10 cellular contexts compared by ENCODE assay signal in genomic region chr12:121767525-121768016, GRCh38. TPM values are rescaled to one million over a fixed set of nuclear protein-coding genes. Genes with fewer than 3 reads are reported as not detected.
A peak's percentile ranks its signal among the peaks of the same experiment; 100 is the strongest.
DNase-seq lines count a peak whose midpoint lies in the region; ATAC-seq and TF ChIP-seq lines count a peak whose summit lies in the region.
"Had no signal": no experiment of that assay in that cellular context is flagged by ENCODE, and none has a peak within 500 bp of the region (broad histone marks: within the 10 kb centered on the region; RNA-seq: fewer than 3 reads in every experiment).

No MANE protein-coding gene starts in this region.

- peaks cover 4% of the 10 kb centered on the region; the same call in 1 of the 2 replicates for H3K27me3 Mint-ChIP-seq in HFFc6 (ENCODE audit: insufficient read depth)
- H3K27me3 Mint-ChIP-seq in brain = peaks cover 3% of the 10 kb centered on the region

- H3K4me1 Mint-ChIP-seq in HFFc6 (ENCODE audit: low read depth) = peaks cover 34% of the 10 kb centered on the region
- peaks cover 56% of the 10 kb centered on the region for H3K4me1 Mint-ChIP-seq in brain

- H3K36me3 Mint-ChIP-seq in HFFc6 (ENCODE audit: low read depth) (no peaks in the 10 kb centered on the region; the same call in 1 of the 2 replicates), brain (peaks cover 4% of the 10 kb centered on the region)

- peak; percentile 31 for DNase-seq in HFFc6
- peak; percentile 39 for DNase-seq in inferior parietal cortex (ENCODE audit: extremely low spot score)
- DNase-seq in superior temporal gyrus (ENCODE audit: extremely low spot score) = peak; percentile 60
- DNase-seq: activated CD8-positive, alpha-beta memory T cell treated with anti-CD3 and anti-CD28 coated beads, Interleukin-2, amount 50 U/mL, for 4 hours; right lobe of liver had no signal

- no peak for TF ChIP-seq CTCF in HFFc6 (IDR thresholded peaks at IDR 0.05)
- no peak for TF ChIP-seq CTCF in brain (conservative IDR thresholded peaks at IDR 0.05)

- peak overlapping the region; percentile 84 for H3K27ac Mint-ChIP-seq in HFFc6
- peak overlapping the region; percentile 93 to 99 (median 98) for H3K27ac Mint-ChIP-seq in brain

- ATAC-seq in GM18511 (IDR thresholded peaks at IDR 0.05; ENCODE audit: unreplicated experiment) (no peak), GM19324 (IDR thresholded peaks at IDR 0.05; ENCODE audit: low FRiP score, unreplicated experiment) (no peak), GM18873 (IDR thresholded peaks at IDR 0.05; ENCODE audit: low FRiP score, unreplicated experiment) (no peak), HG03442 (IDR thresholded peaks at IDR 0.05; ENCODE audit: unreplicated experiment) (no peak)
- ATAC-seq: right lobe of liver had no signal

- H3K9me3 Mint-ChIP-seq in HFFc6 = no peaks in the 10 kb centered on the region
- H3K9me3 Mint-ChIP-seq in brain = no peaks in the 10 kb centered on the region

- H3K4me3 Mint-ChIP-seq in HFFc6 (peak overlapping the region; percentile 46), brain (peak overlapping the region in 3 of 5 experiments; percentile 57 to 79 (median 62))

RNA-seq across cellular contexts. Expression of gene RHOF, which starts 25.9 kb away (rescaled TPM):
- total RNA-seq in HFFc6 (2021; fragmentation: NEBNext Ultra II Directional; extraction: Animal tissue kit (Norgen Biotek cat#: 25700)) = 1 to 10 TPM; 3.2 to 4.2 (median 3.6) TPM
- 8.9 TPM for polyA plus RNA-seq in brain (ENCODE audit: insufficient read depth, low read depth, low replicate concordance)

RNA-seq across cellular contexts. Expression of gene SETD1B, which starts 36.2 kb away (rescaled TPM):
- total RNA-seq in HFFc6 (2021; fragmentation: NEBNext Ultra II Directional; extraction: Animal tissue kit (Norgen Biotek cat#: 25700)) = 10 to 100 TPM; 18.5 to 22.0 (median 20.9) TPM
- polyA plus RNA-seq in brain (ENCODE audit: insufficient read depth, low read depth, low replicate concordance) = 7.1 TPM

RNA-seq across cellular contexts. Expression of gene TMEM120B, which starts 55.0 kb away (rescaled TPM):
- total RNA-seq in HFFc6 (2021; fragmentation: NEBNext Ultra II Directional; extraction: Animal tissue kit (Norgen Biotek cat#: 25700)) = 10 to 100 TPM in 5 of 6 experiments, 1 to 10 TPM in 1; 9.7 to 13.8 (median 12.6) TPM
- 3.7 TPM for polyA plus RNA-seq in brain (ENCODE audit: insufficient read depth, low read depth, low replicate concordance)
